Comparison of ENCODE assay signal across 24 cellular contexts in the genomic region with DNA sequence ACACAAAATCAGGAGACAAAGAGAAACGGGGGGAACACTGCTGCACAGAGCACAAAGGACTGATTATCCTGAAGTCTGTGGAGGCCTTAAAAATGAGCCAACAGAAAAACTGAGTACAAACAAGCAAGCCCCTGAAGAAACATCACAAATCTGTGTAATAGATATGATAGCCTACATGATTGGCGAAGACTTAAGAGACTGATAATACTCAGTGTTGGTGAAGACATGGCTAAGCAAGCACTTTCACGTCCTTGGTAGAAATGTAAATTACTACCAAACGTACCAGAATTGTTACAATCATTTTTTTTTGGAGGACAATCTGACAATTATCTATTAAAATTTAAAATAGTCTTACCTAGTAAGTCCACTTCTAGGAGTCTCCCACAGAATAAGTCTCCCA.
DNase-seq lines count a peak whose midpoint lies in the region; ATAC-seq, FAIRE-seq and TF ChIP-seq lines count a peak whose summit lies in the region.
"Had no signal": no experiment of that assay in that cellular context is flagged by ENCODE, and none has a peak within 500 bp of the region (broad histone marks: within the 10 kb centered on the region; RNA-seq: fewer than 3 reads in every experiment).

No MANE protein-coding gene starts in this region.

- no peak for FAIRE-seq in K562 (lab: Jason Lieb, UNC)
- FAIRE-seq: A549, GM12891, GM19239 had no signal

- H3K9me3 ChIP-seq in left ventricle myocardium inferior (replicated peaks) (peaks cover 8% of the 10 kb centered on the region), right atrium auricular region (no peaks in the 10 kb centered on the region), BLaER1 (peaks cover 7% of the 10 kb centered on the region; the same call in 1 of the 2 replicates), Panc1 (ENCODE audit: control insufficient read depth, insufficient read depth, low read depth, low read length) (no peaks in the 10 kb centered on the region), K562 (replicated peaks; ENCODE audit: control insufficient read depth, insufficient read depth, low read depth, low read length) (peaks cover 6% of the 10 kb centered on the region)
- H3K9me3 ChIP-seq: A549 had no signal

- no peak for TF ChIP-seq RAD21 in K562 (CRISPR knock-in tag; conservative IDR thresholded peaks at IDR 0.05 in 1 of 2, IDR thresholded peaks at IDR 0.05 in 1 of 2)

- H4K20me1 ChIP-seq in BLaER1 = no peaks in the 10 kb centered on the region
- no peaks in the 10 kb centered on the region for H4K20me1 ChIP-seq in K562 (replicated peaks; ENCODE audit: control insufficient read depth, insufficient read depth, low read length)

- no peak for TF ChIP-seq EP300 in K562 (IDR thresholded peaks at IDR 0.05; ENCODE audit: low read length)

- H3K27me3 ChIP-seq in left ventricle myocardium inferior (ENCODE audit: low read depth) = no peaks in the 10 kb centered on the region
- no peaks in the 10 kb centered on the region for H3K27me3 ChIP-seq in right atrium auricular region
- H3K27me3 ChIP-seq in BLaER1 = no peaks in the 10 kb centered on the region
- H3K27me3 ChIP-seq in Panc1 (ENCODE audit: control insufficient read depth, insufficient read depth, low read length) = no peaks in the 10 kb centered on the region
- no peaks in the 10 kb centered on the region for H3K27me3 ChIP-seq in K562 (ENCODE audit: control insufficient read depth in 2 of 2, insufficient read depth in 2 of 2, low read length in 2 of 2)

- ATAC-seq in Panc1 (no peak), K562 (no peak)
- ATAC-seq: A549 had no signal

- no peak for TF ChIP-seq POLR2A in K562 (conservative IDR thresholded peaks at IDR 0.05)

- DNase-seq in left ventricle myocardium inferior = no peak
- no peak for DNase-seq in right atrium auricular region (ENCODE audit: low spot score)
- no peak for DNase-seq in Panc1 (ENCODE audit: low read depth, low spot score)
- no peak for DNase-seq in K562 (ENCODE audit: extremely low read depth in 1 of 4, low spot score in 3 of 4)
- DNase-seq in medulla oblongata (ENCODE audit: extremely low spot score) = no peak
- no peak for DNase-seq in NCI-H187 treated with DMSO at 0.1 percent for 48 hours (lab: John Stamatoyannopoulos, UW)
- DNase-seq: AML-193; C1 segment of cervical spinal cord; CD4-positive, alpha-beta memory T cell; CD4-positive, CD25-positive, alpha-beta regulatory T cell; CD8-positive, alpha-beta memory T cell; COR-L47; DMS 273 treated with DMSO at 0.1 percent for 48 hours; DMS153; DMS53; DMS79; DND-41; EL; GF-D8 had no signal

- CTCF ChIA-PET in Panc1 (lab: Charles Lee) (no interaction called here), K562 (lab: Yijun Ruan, JAX; ENCODE audit: low intra/inter-chr PET ratio) (no interaction called here)

- peaks cover 54% of the 10 kb centered on the region for H3K4me1 ChIP-seq in left ventricle myocardium inferior
- peaks cover 0 to 31% of the 10 kb centered on the region in 2 donors for H3K4me1 ChIP-seq in right atrium auricular region
- H3K4me1 ChIP-seq in BLaER1 = peaks cover 51% of the 10 kb centered on the region
- peaks cover 8% of the 10 kb centered on the region for H3K4me1 ChIP-seq in Panc1 (ENCODE audit: control insufficient read depth, insufficient read depth, low read length)
- peaks cover 40 to 42% of the 10 kb centered on the region in 2 experiments; a peak in 4 of 5 replicates for H3K4me1 ChIP-seq in K562 (replicated peaks in 1 of 2; ENCODE audit: control insufficient read depth in 2 of 2, insufficient read depth in 2 of 2, low read length in 2 of 2)

- no TSS peak for BruUV-seq in Panc1 (replicated peaks; lab: Mats Ljungman, UMichigan)
- BruUV-seq in K562 (replicated peaks; lab: Mats Ljungman, UMichigan) = no TSS peak

- POLR2A ChIA-PET in Panc1 (lab: Charles Lee) (no interaction called here), K562 (lab: Yijun Ruan, JAX) (interaction anchor here (0.6 kb wide), 1 partner anchor 162 kb away, joined by 3 read pairs; no protein-coding TSS in a partner anchor)

- H3K4me3 ChIP-seq in left ventricle myocardium inferior (no peak overlapping the region), right atrium auricular region (no peak overlapping the region), BLaER1 (no peak overlapping the region), Panc1 (ENCODE audit: low read depth in 2 of 2, low read length in 2 of 2) (no peak overlapping the region), K562 (no peak overlapping the region)
- H3K4me3 ChIP-seq: A549 had no signal

- H3K4me2 ChIP-seq in BLaER1 = peak overlapping the region; percentile 59; the same call in 1 of the 2 replicates
- no peak overlapping the region for H3K4me2 ChIP-seq in K562 (ENCODE audit: insufficient read depth, low read length)
- H3K4me2 ChIP-seq: A549 had no signal

- no peaks in the 10 kb centered on the region for H3K9me1 ChIP-seq in K562 (ENCODE audit: control insufficient read depth, insufficient read depth, low read length)

- H3K36me3 ChIP-seq in left ventricle myocardium inferior (peaks cover 4% of the 10 kb centered on the region), right atrium auricular region (no peaks in the 10 kb centered on the region), BLaER1 (no peaks in the 10 kb centered on the region), Panc1 (ENCODE audit: control insufficient read depth, insufficient read depth, low read length) (no peaks in the 10 kb centered on the region), K562 (ENCODE audit: control insufficient read depth, insufficient read depth, low read length) (no peaks in the 10 kb centered on the region)

- 88% methylated on average over 4 of the region's 4 CpGs for WGBS in K562 (ENCODE audit: insufficient coverage, low coverage, missing lambda C conversion rate)

- no peak overlapping the region for H2AFZ ChIP-seq in K562 (ENCODE audit: low read depth, low read length)

- H3K79me2 ChIP-seq in K562 (ENCODE audit: control insufficient read depth, insufficient read depth, low read length) = no peaks in the 10 kb centered on the region

- TF ChIP-seq CTCF in left ventricle myocardium inferior (IDR thresholded peaks at IDR 0.05; ENCODE audit: borderline replicate concordance) = no peak
- no peak for TF ChIP-seq CTCF in right atrium auricular region (IDR thresholded peaks at IDR 0.05)
- TF ChIP-seq CTCF in Panc1 (IDR thresholded peaks at IDR 0.05) = no peak
- no peak for TF ChIP-seq CTCF in K562 (IDR thresholded peaks at IDR 0.05 in 2 of 3, conservative IDR thresholded peaks at IDR 0.05 in 1 of 3; ENCODE audit: insufficient read depth in 2 of 3, low read depth in 1 of 3, low read length in 3 of 3)

- in situ Hi-C loops in Panc1 (cut with HindIII; ENCODE audit: low pct_unique_long_range_greater_than_20kb, low sequenced_read_pairs) = no loop called here
- in situ Hi-C loops in K562 (cut with MboI) = no loop called here

- intact Hi-C loops in left ventricle myocardium inferior (cut with micrococcal nuclease) = no loop called here
- intact Hi-C loops in Panc1 (cut with micrococcal nuclease; ENCODE audit: unreplicated experiment) = no loop called here
- intact Hi-C loops in K562 (cut with micrococcal nuclease) = no loop called here

- H3K9ac ChIP-seq in BLaER1 = no peak overlapping the region
- no peak overlapping the region for H3K9ac ChIP-seq in K562 (ENCODE audit: insufficient read depth in 1 of 2, low read depth in 2 of 2, low read length in 2 of 2)

- H3K27ac ChIP-seq in left ventricle myocardium inferior (replicated peaks) (peak overlapping the region; percentile 94), right atrium auricular region (no peak overlapping the region), BLaER1 (no peak overlapping the region), Panc1 (ENCODE audit: low read length) (0 out of 2 replicates have a peak overlapping the region, but pooled peaks have one; percentile 29), K562 (ENCODE audit: extremely low read depth, low read depth, low read length) (peak overlapping the region; percentile 60)
- H3K27ac ChIP-seq: 22Rv1, A549 had no signal

TF ChIP-seq in K562, 482 proteins besides CTCF, POLR2A, EP300 and RAD21 (continues in another document):
- TF ChIP-seq RB1 (IDR thresholded peaks at IDR 0.05; ENCODE audit: low read depth) (no peak), TRIM28 (IDR thresholded peaks at IDR 0.05) (0 out of 2 replicates have a peak, but pooled peaks have one; percentile 34), ETS2 (tag; IDR thresholded peaks at IDR 0.05; ENCODE audit: borderline replicate concordance, poor library complexity, severe bottlenecking) (no peak), BCOR (IDR thresholded peaks at IDR 0.05) (peak; percentile 19; the same call in 1 of the 2 replicates), ZNF184 (CRISPR knock-in tag; IDR thresholded peaks at IDR 0.05) (peak; percentile 89), FOXK2 (conservative IDR thresholded peaks at IDR 0.05 in 1 of 2, IDR thresholded peaks at IDR 0.05 in 1 of 2; ENCODE audit: low read depth in 2 of 2) (no peak), CBX3 (IDR thresholded peaks at IDR 0.05; ENCODE audit: borderline replicate concordance in 1 of 2, low read length in 2 of 2) (peak in 1 of 2 experiments; percentile 51; a peak in 1 of 3 replicates)
- TF ChIP-seq, protein P1, sequence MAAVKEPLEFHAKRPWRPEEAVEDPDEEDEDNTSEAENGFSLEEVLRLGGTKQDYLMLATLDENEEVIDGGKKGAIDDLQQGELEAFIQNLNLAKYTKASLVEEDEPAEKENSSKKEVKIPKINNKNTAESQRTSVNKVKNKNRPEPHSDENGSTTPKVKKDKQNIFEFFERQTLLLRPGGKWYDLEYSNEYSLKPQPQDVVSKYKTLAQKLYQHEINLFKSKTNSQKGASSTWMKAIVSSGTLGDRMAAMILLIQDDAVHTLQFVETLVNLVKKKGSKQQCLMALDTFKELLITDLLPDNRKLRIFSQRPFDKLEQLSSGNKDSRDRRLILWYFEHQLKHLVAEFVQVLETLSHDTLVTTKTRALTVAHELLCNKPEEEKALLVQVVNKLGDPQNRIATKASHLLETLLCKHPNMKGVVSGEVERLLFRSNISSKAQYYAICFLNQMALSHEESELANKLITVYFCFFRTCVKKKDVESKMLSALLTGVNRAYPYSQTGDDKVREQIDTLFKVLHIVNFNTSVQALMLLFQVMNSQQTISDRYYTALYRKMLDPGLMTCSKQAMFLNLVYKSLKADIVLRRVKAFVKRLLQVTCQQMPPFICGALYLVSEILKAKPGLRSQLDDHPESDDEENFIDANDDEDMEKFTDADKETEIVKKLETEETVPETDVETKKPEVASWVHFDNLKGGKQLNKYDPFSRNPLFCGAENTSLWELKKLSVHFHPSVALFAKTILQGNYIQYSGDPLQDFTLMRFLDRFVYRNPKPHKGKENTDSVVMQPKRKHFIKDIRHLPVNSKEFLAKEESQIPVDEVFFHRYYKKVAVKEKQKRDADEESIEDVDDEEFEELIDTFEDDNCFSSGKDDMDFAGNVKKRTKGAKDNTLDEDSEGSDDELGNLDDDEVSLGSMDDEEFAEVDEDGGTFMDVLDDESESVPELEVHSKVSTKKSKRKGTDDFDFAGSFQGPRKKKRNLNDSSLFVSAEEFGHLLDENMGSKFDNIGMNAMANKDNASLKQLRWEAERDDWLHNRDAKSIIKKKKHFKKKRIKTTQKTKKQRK (IDR thresholded peaks at IDR 0.05; ENCODE audit: borderline replicate concordance, low read depth, low read length) = no peak

Comparison
In these comparisons a context has a peak if more than half of its experiments do, and no peak if none do; other contexts are left out.
1. H3K27ac ChIP-seq: peak in left ventricle myocardium inferior (single experiment), Panc1 (single experiment) and K562 (single experiment); none in right atrium auricular region (0 of 2) and BLaER1 (single experiment).